Comparison of ENCODE assay signal across 11 cellular contexts in genomic region chr1:74463301-74463988, GRCh38. TPM values are rescaled to one million over a fixed set of nuclear protein-coding genes. Genes with fewer than 3 reads are reported as not detected.
DNase-seq lines count a peak whose midpoint lies in the region; ATAC-seq and TF ChIP-seq lines count a peak whose summit lies in the region.
"Had no signal": no experiment of that assay in that cellular context is flagged by ENCODE, and none has a peak within 500 bp of the region (broad histone marks: within the 10 kb centered on the region; RNA-seq: fewer than 3 reads in every experiment).

No MANE protein-coding gene starts in this region.

- DNase-seq in ELR (ENCODE audit: low read depth) (peak; percentile 15), caudate nucleus (lab: John Stamatoyannopoulos, UW) (peak in 4 of 61 donors; percentile 3 to 45 (median 21)), NCI-H1417 (lab: John Stamatoyannopoulos, UW) (no peak), NCI-H2029 (lab: John Stamatoyannopoulos, UW) (no peak), foreskin fibroblast (no peak)
- no peak for DNase-seq in activated T-cell treated with anti-CD3 and anti-CD28 coated beads, Interleukin-2, amount 50 U/mL, for 4 hours
- DNase-seq: amniotic stem cell; stimulated activated naive CD4-positive, alpha-beta T cell treated with Interleukin-2 at 50 U/mL for 16 hours had no signal

- peak overlapping the region; percentile 59 for H3K27ac ChIP-seq in caudate nucleus (ENCODE audit: low read depth, low read length)
- H3K27ac ChIP-seq: VCaP had no signal

- TF ChIP-seq CTCF in foreskin fibroblast (IDR thresholded peaks at IDR 0.05; ENCODE audit: low read depth, low read length), result no peak

- H3K27me3 Mint-ChIP-seq in activated T-cell treated with anti-CD3 and anti-CD28 coated beads, Interleukin-2, amount 50 U/mL, for 4 hours (ENCODE audit: low read depth), result peaks cover 2% of the 10 kb centered on the region

- ATAC-seq in GM19455 (IDR thresholded peaks at IDR 0.05; ENCODE audit: unreplicated experiment) (peak; percentile 62), HG03175 (IDR thresholded peaks at IDR 0.05; ENCODE audit: unreplicated experiment) (peak; percentile 81)
- no peak for ATAC-seq in activated T-cell treated with anti-CD3 and anti-CD28 coated beads, Interleukin-2, amount 50 U/mL, for 4 hours

- no peak overlapping the region for H3K4me3 ChIP-seq in foreskin fibroblast (ENCODE audit: low read depth in 1 of 2, low read length in 2 of 2)

- no peaks in the 10 kb centered on the region for H3K4me1 Mint-ChIP-seq in activated T-cell treated with anti-CD3 and anti-CD28 coated beads, Interleukin-2, amount 50 U/mL, for 4 hours (ENCODE audit: low read depth)

- H3K9me3 Mint-ChIP-seq in activated T-cell treated with anti-CD3 and anti-CD28 coated beads, Interleukin-2, amount 50 U/mL, for 4 hours, result no peaks in the 10 kb centered on the region

- no peak overlapping the region for H3K4me3 Mint-ChIP-seq in activated T-cell treated with anti-CD3 and anti-CD28 coated beads, Interleukin-2, amount 50 U/mL, for 4 hours

- H3K36me3 Mint-ChIP-seq in activated T-cell treated with anti-CD3 and anti-CD28 coated beads, Interleukin-2, amount 50 U/mL, for 4 hours (ENCODE audit: insufficient read depth), result no peaks in the 10 kb centered on the region

RNA-seq across cellular contexts. Expression of gene LRRC53, which starts 49.0 kb away (rescaled TPM):
- total RNA-seq in activated T-cell treated with anti-CD3 and anti-CD28 coated beads, Interleukin-2, amount 50 U/mL, for 4 hours, result not detected

Comparison
In these comparisons a context has a peak if more than half of its experiments do, and no peak if none do; other contexts are left out.
1. ATAC-seq: peak in GM19455 (single experiment) and HG03175 (single experiment); none in activated T-cell treated with anti-CD3 and anti-CD28 coated beads, Interleukin-2, amount 50 U/mL, for 4 hours (0 of 2).